In genomic region chr13:94550030-94550738, GRCh38 we compare ENCODE assay signal across 8 cellular contexts. TPM values are rescaled to one million over a fixed set of nuclear protein-coding genes. Genes with fewer than 3 reads are reported as not detected.
A peak's percentile ranks its signal among the peaks of the same experiment; 100 is the strongest.
DNase-seq lines count a peak whose midpoint lies in the region; ATAC-seq and TF ChIP-seq lines count a peak whose summit lies in the region.

No MANE protein-coding gene starts in this region.

- H3K9me3 ChIP-seq in PC-3 (ENCODE audit: low read length) = no peaks in the 10 kb centered on the region
- H3K9me3 ChIP-seq in effector memory CD4-positive, alpha-beta T cell (ENCODE audit: control insufficient read depth, low read length) = no peaks in the 10 kb centered on the region
- no peaks in the 10 kb centered on the region for H3K9me3 ChIP-seq in uterus

- POLR2A ChIA-PET in PC-3 (lab: Charles Lee; ENCODE audit: unreplicated experiment) = interaction anchor here (0.6 kb wide), 1 partner anchor 53 kb away, joined by 5 read pairs; no protein-coding TSS in a partner anchor

- peak overlapping the region; percentile 85 for H3K4me3 ChIP-seq in PC-3 (ENCODE audit: low read length)
- H3K4me3 ChIP-seq in effector memory CD4-positive, alpha-beta T cell (ENCODE audit: insufficient read depth, low read depth, low read length, poor library complexity, severe bottlenecking) = peak overlapping the region; percentile 93
- peak overlapping the region; percentile 55 to 68 for H3K4me3 ChIP-seq in uterus

- peak overlapping the region; percentile 88 for H2AFZ ChIP-seq in PC-3 (ENCODE audit: low read length)

- H4K20me1 ChIP-seq in PC-3 (ENCODE audit: low read length) = no peaks in the 10 kb centered on the region

- peak overlapping the region; percentile 63 for H3K9ac ChIP-seq in PC-3 (ENCODE audit: low read length)

- H3K36me3 ChIP-seq in PC-3 (ENCODE audit: low read depth, low read length) (no peaks in the 10 kb centered on the region), uterus (no peaks in the 10 kb centered on the region)
- H3K36me3 ChIP-seq in effector memory CD4-positive, alpha-beta T cell (ENCODE audit: control insufficient read depth, insufficient read depth, low read length) = no peaks in the 10 kb centered on the region

- H3K27me3 ChIP-seq in PC-3 (ENCODE audit: low read length) (no peaks in the 10 kb centered on the region), uterus (no peaks in the 10 kb centered on the region)
- no peaks in the 10 kb centered on the region for H3K27me3 ChIP-seq in effector memory CD4-positive, alpha-beta T cell (replicated peaks; ENCODE audit: control insufficient read depth, insufficient read depth, low read length, poor library complexity, severe bottlenecking)

- TSS peak; percentile 66 for BruUV-seq in PC-3 (replicated peaks; lab: Mats Ljungman, UMichigan)

- no peak for TF ChIP-seq POLR2A in uterus (IDR thresholded peaks at IDR 0.05)

- H3K4me1 ChIP-seq in PC-3 (ENCODE audit: insufficient read depth, low read length) (peaks cover 8% of the 10 kb centered on the region), uterus (no peaks in the 10 kb centered on the region)
- peaks cover 4% of the 10 kb centered on the region for H3K4me1 ChIP-seq in effector memory CD4-positive, alpha-beta T cell (ENCODE audit: control insufficient read depth, insufficient read depth, low read length, poor library complexity, severe bottlenecking)

- peak overlapping the region; percentile 38 for H3K27ac ChIP-seq in PC-3 (ENCODE audit: low read length)
- H3K27ac ChIP-seq in effector memory CD4-positive, alpha-beta T cell (ENCODE audit: insufficient read depth, low read length, poor library complexity, severe bottlenecking) = peak overlapping the region; percentile 87
- peak overlapping the region; percentile 92 to 100 for H3K27ac ChIP-seq in uterus

- peak; percentile 3 for ATAC-seq in HG02588 (IDR thresholded peaks at IDR 0.05; ENCODE audit: unreplicated experiment)
- peak; percentile 44 for ATAC-seq in PC-3

- DNase-seq in DMS53 (lab: John Stamatoyannopoulos, UW) (peak; percentile 68), DMS53 treated with DMSO at 0.1 percent for 48 hours (lab: John Stamatoyannopoulos, UW; ENCODE audit: unreplicated experiment) (no peak), PC-3 (peak; percentile 35), mucosa of gallbladder (ENCODE audit: low spot score) (peak; percentile 22), uterus (peak in 1 of 2 donors; percentile 49), RPMI8226 (no peak)
- DNase-seq in effector memory CD4-positive, alpha-beta T cell = no peak

- TF ChIP-seq CTCF in PC-3 (conservative IDR thresholded peaks at IDR 0.05; ENCODE audit: low read depth, low read length) = no peak
- TF ChIP-seq CTCF in uterus (IDR thresholded peaks at IDR 0.05) = no peak

- no peaks in the 10 kb centered on the region for H3K79me2 ChIP-seq in PC-3 (ENCODE audit: low read length)

- intact Hi-C loops in PC-3 (cut with micrococcal nuclease) (no loop called here), uterus (cut with DNase I; ENCODE audit: low total_unique reads) (loop anchor here (10.0 kb wide), 1 partner anchor 55 kb away; the partner anchor contains the start of gene GPR180)

- peak overlapping the region; percentile 100 for H3K4me2 ChIP-seq in PC-3 (ENCODE audit: low read length)

- CTCF ChIA-PET in PC-3 (lab: Charles Lee) = no interaction called here

- no peaks in the 10 kb centered on the region for H3K9me2 ChIP-seq in PC-3 (replicated peaks; ENCODE audit: low read length)

- no peaks in the 10 kb centered on the region for H3F3A ChIP-seq in PC-3 (ENCODE audit: low read length, unreplicated experiment)

RNA-seq across cellular contexts. Expression of gene TGDS, which starts 45.8 kb away (rescaled TPM):
- total RNA-seq in PC-3 (2014; rRNA removed) = 8.5 and 9.0 TPM in 2 replicates
- 9.6 TPM for total RNA-seq in mucosa of gallbladder
- total RNA-seq in uterus = 10 to 100 TPM; 10.2 to 29.7 (median 14.7) TPM

RNA-seq across cellular contexts. Expression of gene GPR180, which starts 51.5 kb away (rescaled TPM):
- total RNA-seq in PC-3 (2014; rRNA removed) (3.9 and 5.6 TPM in 2 replicates), mucosa of gallbladder (4.9 TPM), uterus (10 to 100 TPM in 1 of 4 donors, 1 to 10 TPM in 3; 3.6 to 24.9 (median 7.7) TPM)

Comparison
In these comparisons a context has a peak if more than half of its experiments do, and no peak if none do; other contexts are left out.
1. DNase-seq: peak in DMS53 (single experiment), PC-3 (single experiment) and mucosa of gallbladder (single experiment); none in DMS53 treated with DMSO at 0.1 percent for 48 hours (single experiment), effector memory CD4-positive, alpha-beta T cell (0 of 3) and RPMI8226 (single experiment).
2. H3K27ac ChIP-seq: peak in every context shown above with its lines; median percentile 96 in uterus; 87 in effector memory CD4-positive, alpha-beta T cell; 38 in PC-3.
3. Peak in every context shown above with its lines, with median percentiles within 50 percentile points of each other: H3K4me3 ChIP-seq.